In the genomic region with DNA sequence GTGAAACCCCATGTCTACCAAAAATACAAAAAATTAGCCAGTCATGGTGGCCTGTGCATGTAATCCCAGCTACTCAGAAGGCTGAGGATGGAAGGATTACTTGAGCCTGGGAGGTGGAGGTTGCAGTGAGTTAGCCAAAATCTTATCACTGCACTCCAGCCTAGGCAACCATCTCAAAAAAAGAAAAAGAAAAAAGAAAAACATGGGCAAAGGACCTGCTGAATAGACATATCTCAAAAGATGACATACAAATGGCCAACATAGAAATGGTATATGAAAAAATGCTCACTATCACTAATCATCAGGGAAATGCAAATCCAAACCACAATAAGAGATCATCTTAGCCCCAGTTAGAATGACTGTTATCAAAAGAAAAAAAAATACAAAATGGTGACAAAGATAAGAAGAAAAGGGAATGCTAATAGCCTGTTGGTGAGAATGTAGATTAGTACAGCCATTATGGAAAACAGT, we compare ENCODE assay signal across 12 cellular contexts. TPM values are rescaled to one million over a fixed set of nuclear protein-coding genes. Genes with fewer than 3 reads are reported as not detected.
A peak's percentile ranks its signal among the peaks of the same experiment; 100 is the strongest.
DNase-seq lines count a peak whose midpoint lies in the region; ATAC-seq and TF ChIP-seq lines count a peak whose summit lies in the region.
"Had no signal": no experiment of that assay in that cellular context is flagged by ENCODE, and none has a peak within 500 bp of the region (broad histone marks: within the 10 kb centered on the region; RNA-seq: fewer than 3 reads in every experiment).

No MANE protein-coding gene starts in this region.

- no peak overlapping the region for H2AFZ ChIP-seq in IMR-90 (replicated peaks; ENCODE audit: low read length, poor library complexity)

- TF ChIP-seq POLR2A in IMR-90 (IDR thresholded peaks at IDR 0.05; ENCODE audit: low read depth, low read length) = no peak

- POLR2A ChIA-PET in CD4-positive, alpha-beta memory T cell (lab: Charles Lee; ENCODE audit: partially characterized antibody) = interaction anchor here (0.8 to 12.9 kb wide), 5 partner anchors 16 to 266 kb away, joined by 3 to 268 read pairs (median 64); a partner anchor contains a TSS
- POLR2A ChIA-PET in IMR-90 (lab: Charles Lee; ENCODE audit: unreplicated experiment) = no interaction called here
- POLR2A ChIA-PET in activated CD8-positive, alpha-beta T cell treated with anti-CD3 and anti-CD28 coated beads for 36 hours (lab: Charles Lee) = interaction anchor here (0.5 to 6.3 kb wide), 4 partner anchors 11 to 546 kb away, joined by 3 to 59 read pairs (median 24); a partner anchor contains a TSS

- H3K79me1 ChIP-seq in IMR-90 (ENCODE audit: low read depth in 1 of 2, low read length in 2 of 2) = peaks cover 3 to 42% of the 10 kb centered on the region in 2 experiments

- no peak overlapping the region for H3K4me3 ChIP-seq in CD4-positive, alpha-beta memory T cell (ENCODE audit: low read length in 2 of 2)
- no peak overlapping the region for H3K4me3 ChIP-seq in IMR-90 (ENCODE audit: insufficient read depth, low read depth, low read length)
- H3K4me3 ChIP-seq in MG63 = no peak overlapping the region

- H4K91ac ChIP-seq in IMR-90 (ENCODE audit: insufficient read depth, low read depth, low read length) = no peak overlapping the region

- peaks cover 17 to 53% (median 23%) of the 10 kb centered on the region in 4 donors for H3K4me1 Mint-ChIP-seq in CD4-positive, alpha-beta memory T cell
- peaks cover 24% of the 10 kb centered on the region for H3K4me1 Mint-ChIP-seq in activated CD8-positive, alpha-beta T cell treated with anti-CD3 and anti-CD28 coated beads for 36 hours (ENCODE audit: low read depth)
- peaks cover 47 to 50% of the 10 kb centered on the region in 2 donors for H3K4me1 Mint-ChIP-seq in natural killer cell

- H2AK9ac ChIP-seq in IMR-90 (replicated peaks; ENCODE audit: low read depth, low read length, poor library complexity) = no peak overlapping the region

- TF ChIP-seq CTCF in IMR-90 (conservative IDR thresholded peaks at IDR 0.05; ENCODE audit: low read depth, low read length) (no peak), natural killer cell (IDR thresholded peaks at IDR 0.05) (no peak)
- TF ChIP-seq CTCF in activated CD8-positive, alpha-beta T cell treated with anti-CD3 and anti-CD28 coated beads for 36 hours (IDR thresholded peaks at IDR 0.05) = no peak

- no peak overlapping the region for H3K4me2 ChIP-seq in IMR-90 (ENCODE audit: low read depth, low read length)

- intact Hi-C loops in CD4-positive, alpha-beta memory T cell (cut with micrococcal nuclease) = loop anchor here (2.0 to 10.0 kb wide), 2 partner anchors 286 to 1112 kb away; a partner anchor contains a TSS
- intact Hi-C loops in IMR-90 (cut with micrococcal nuclease) = loop anchor here (5.0 kb wide), 1 partner anchor 223 kb away; no protein-coding TSS in a partner anchor
- intact Hi-C loops in activated CD8-positive, alpha-beta T cell treated with anti-CD3 and anti-CD28 coated beads for 36 hours (cut with micrococcal nuclease) = loop anchor here (10.0 kb wide), 1 partner anchor 216 kb away; no protein-coding TSS in a partner anchor
- intact Hi-C loops in natural killer cell (cut with micrococcal nuclease) = loop anchor here (2.0 kb wide), 1 partner anchor 232 kb away; a partner anchor contains a TSS
- intact Hi-C loops in left ventricle myocardium superior (cut with micrococcal nuclease) = no loop called here

- DNase-seq in CD4-positive, alpha-beta memory T cell = no peak
- no peak for DNase-seq in IMR-90
- DNase-seq in activated CD8-positive, alpha-beta T cell treated with anti-CD3 and anti-CD28 coated beads for 36 hours = no peak
- DNase-seq in natural killer cell = no peak
- DNase-seq in left ventricle myocardium superior = no peak
- no peak for DNase-seq in MG63
- DNase-seq: NCI-H1092, NCI-H446, right cardiac atrium had no signal

- H4K20me1 ChIP-seq in IMR-90 (ENCODE audit: insufficient read depth, low read length) = peaks cover 29% of the 10 kb centered on the region

- H2BK120ac ChIP-seq in IMR-90 (ENCODE audit: low read depth, low read length) = no peak overlapping the region

- no peak overlapping the region for H3K4ac ChIP-seq in IMR-90 (ENCODE audit: low read depth, low read length)

- no peak overlapping the region for H2BK20ac ChIP-seq in IMR-90 (ENCODE audit: low read depth, low read length)

- no peak overlapping the region for H3K27ac ChIP-seq in CD4-positive, alpha-beta memory T cell (ENCODE audit: low read depth, low read length)
- H3K27ac ChIP-seq in IMR-90 (ENCODE audit: insufficient read depth, low read length) = no peak overlapping the region

- no peak overlapping the region for H4K5ac ChIP-seq in IMR-90 (ENCODE audit: low read depth, low read length)

- no peaks in the 10 kb centered on the region for H3K27me3 Mint-ChIP-seq in CD4-positive, alpha-beta memory T cell
- H3K27me3 Mint-ChIP-seq in activated CD8-positive, alpha-beta T cell treated with anti-CD3 and anti-CD28 coated beads for 36 hours = no peaks in the 10 kb centered on the region
- no peaks in the 10 kb centered on the region for H3K27me3 Mint-ChIP-seq in natural killer cell (ENCODE audit: low read depth in 2 of 2)
- H3K27me3 Mint-ChIP-seq: activated naive CD4-positive, alpha-beta T cell treated with anti-CD3 and anti-CD28 coated beads, Interleukin-2, amount 50 U/mL, for 24 hours had no signal

- H3K56ac ChIP-seq in IMR-90 (ENCODE audit: extremely low read depth, insufficient read depth, low read length) = no peak overlapping the region

- H2BK5ac ChIP-seq in IMR-90 (ENCODE audit: low read depth, low read length, poor library complexity, severe bottlenecking) = no peak overlapping the region

- H3K9me1 ChIP-seq in IMR-90 (ENCODE audit: insufficient read depth, low read length) = peaks cover 3% of the 10 kb centered on the region; the same call in 1 of the 2 replicates

- H3K27ac Mint-ChIP-seq in CD4-positive, alpha-beta memory T cell = peak overlapping the region in 4 of 7 donors; percentile 33 to 99 (median 40)
- H3K27ac Mint-ChIP-seq in activated CD8-positive, alpha-beta T cell treated with anti-CD3 and anti-CD28 coated beads for 36 hours = peak overlapping the region; percentile 49
- peak overlapping the region; percentile 99 to 100 for H3K27ac Mint-ChIP-seq in natural killer cell

- H3K4me1 ChIP-seq in CD4-positive, alpha-beta memory T cell (ENCODE audit: insufficient read depth, low read length) = peaks cover 32% of the 10 kb centered on the region
- H3K4me1 ChIP-seq in IMR-90 (ENCODE audit: control insufficient read depth, insufficient read depth, low read length) = peaks cover 5% of the 10 kb centered on the region

- H3K14ac ChIP-seq in IMR-90 (replicated peaks; ENCODE audit: low read depth, low read length) = no peak overlapping the region

- H3K9ac ChIP-seq in IMR-90 (ENCODE audit: low read depth, low read length) = no peak overlapping the region

- H3K9me3 ChIP-seq in CD4-positive, alpha-beta memory T cell (ENCODE audit: control insufficient read depth in 1 of 2, low read length in 2 of 2) = no peaks in the 10 kb centered on the region
- H3K9me3 ChIP-seq in IMR-90 (ENCODE audit: control insufficient read depth, insufficient read depth, low read length) (no peaks in the 10 kb centered on the region), MG63 (no peaks in the 10 kb centered on the region)

- CTCF ChIA-PET in CD4-positive, alpha-beta memory T cell (lab: Charles Lee; ENCODE audit: partially characterized antibody) = interaction anchor here (0.6 kb wide), 1 partner anchor 117 kb away, joined by 3 read pairs; no protein-coding TSS in a partner anchor
- CTCF ChIA-PET in IMR-90 (lab: Yijun Ruan, JAX) = interaction anchor here (0.6 kb wide), 1 partner anchor 554 kb away, joined by 3 read pairs; no protein-coding TSS in a partner anchor
- CTCF ChIA-PET in activated CD8-positive, alpha-beta T cell treated with anti-CD3 and anti-CD28 coated beads for 36 hours (lab: Charles Lee) = no interaction called here

- no peaks in the 10 kb centered on the region for H3K9me3 Mint-ChIP-seq in CD4-positive, alpha-beta memory T cell
- H3K9me3 Mint-ChIP-seq in activated CD8-positive, alpha-beta T cell treated with anti-CD3 and anti-CD28 coated beads for 36 hours = no peaks in the 10 kb centered on the region
- no peaks in the 10 kb centered on the region for H3K9me3 Mint-ChIP-seq in natural killer cell
- H3K9me3 Mint-ChIP-seq: activated naive CD4-positive, alpha-beta T cell treated with anti-CD3 and anti-CD28 coated beads, Interleukin-2, amount 50 U/mL, for 24 hours had no signal

- no TSS peak for BruUV-seq in IMR-90 (replicated peaks; lab: Mats Ljungman, UMichigan)

- in situ Hi-C loops in IMR-90 (cut with MboI; ENCODE audit: low sequenced_read_pairs) = no loop called here

- peak overlapping the region; percentile 27 to 33; a peak in 1 of 4 replicates for H4K8ac ChIP-seq in IMR-90 (ENCODE audit: low read depth in 2 of 2, low read length in 2 of 2)

- peaks cover 7% of the 10 kb centered on the region for H3K36me3 ChIP-seq in CD4-positive, alpha-beta memory T cell (ENCODE audit: insufficient read depth, low read length)
- H3K36me3 ChIP-seq in IMR-90 (ENCODE audit: control insufficient read depth, insufficient read depth, low read length) = peaks cover 22% of the 10 kb centered on the region
- H3K36me3 ChIP-seq in MG63 = peaks cover 30% of the 10 kb centered on the region

- no peaks in the 10 kb centered on the region for H3K27me3 ChIP-seq in CD4-positive, alpha-beta memory T cell (ENCODE audit: insufficient read depth, low read length)
- H3K27me3 ChIP-seq in IMR-90 (ENCODE audit: control insufficient read depth, insufficient read depth, low read length) = no peaks in the 10 kb centered on the region
- no peaks in the 10 kb centered on the region for H3K27me3 ChIP-seq in MG63

- no peak overlapping the region for H2BK15ac ChIP-seq in IMR-90 (ENCODE audit: low read depth, low read length)

- TF ChIP-seq RAD21 in IMR-90 (IDR thresholded peaks at IDR 0.05; ENCODE audit: low read length) = no peak

- H3K36me3 Mint-ChIP-seq in CD4-positive, alpha-beta memory T cell = peaks cover 32 to 44% of the 10 kb centered on the region in 2 donors
- H3K36me3 Mint-ChIP-seq in activated CD8-positive, alpha-beta T cell treated with anti-CD3 and anti-CD28 coated beads for 36 hours (ENCODE audit: low read depth) = peaks cover 39% of the 10 kb centered on the region
- H3K36me3 Mint-ChIP-seq in natural killer cell = no peaks in the 10 kb centered on the region

- H3K23ac ChIP-seq in IMR-90 (ENCODE audit: low read depth, low read length) = no peak overlapping the region

- dilution Hi-C loops in IMR-90 (cut with HindIII; ENCODE audit: low sequenced_read_pairs, unreplicated experiment) = no loop called here

- H2AK5ac ChIP-seq in IMR-90 (ENCODE audit: low read depth, low read length) = no peak overlapping the region

- peak overlapping the region in 6 of 8 donors; percentile 4 to 98 (median 30) for H3K4me3 Mint-ChIP-seq in CD4-positive, alpha-beta memory T cell
- H3K4me3 Mint-ChIP-seq in activated CD8-positive, alpha-beta T cell treated with anti-CD3 and anti-CD28 coated beads for 36 hours = peak overlapping the region; percentile 50
- H3K4me3 Mint-ChIP-seq in natural killer cell = peak overlapping the region; percentile 1

- ATAC-seq in IMR-90 (ENCODE audit: low read depth) = no peak
- ATAC-seq in activated CD8-positive, alpha-beta T cell treated with anti-CD3 and anti-CD28 coated beads for 36 hours = no peak
- ATAC-seq in natural killer cell = no peak
- ATAC-seq in HG03108 (IDR thresholded peaks at IDR 0.05; ENCODE audit: unreplicated experiment) = no peak
- ATAC-seq in left ventricle myocardium superior = no peak
- ATAC-seq: right cardiac atrium, WTC11 had no signal

- H3K18ac ChIP-seq in IMR-90 (ENCODE audit: low read depth, low read length) = no peak overlapping the region

RNA-seq across cellular contexts. Expression of a gene that starts 1.4 kb away (rescaled TPM):
- 100 to 1,000 TPM; 188 to 195 TPM for total RNA-seq in CD4-positive, alpha-beta memory T cell
- polyA plus RNA-seq in CD4-positive, alpha-beta memory T cell = 10 to 100 TPM; 29.8 to 54.7 TPM
- total RNA-seq in IMR-90 (2012; rRNA removed) (57.7 and 61.7 TPM in 2 replicates), natural killer cell (100 to 1,000 TPM; 190 to 207 (median 194) TPM), left ventricle myocardium superior (66.9 TPM)
- 92.3 and 94.2 TPM in 2 replicates for polyA plus RNA-seq in IMR-90 (2012; rRNA removed)
- 65.8 and 82.6 TPM in 2 replicates for polyA plus RNA-seq in IMR-90 (2012; cell fraction: cytosol; rRNA removed)
- polyA plus RNA-seq in IMR-90 (2012; cell fraction: nucleus; rRNA removed; ENCODE audit: low replicate concordance) = 27.8 and 83.8 TPM in 2 replicates
- total RNA-seq in activated CD8-positive, alpha-beta T cell treated with anti-CD3 and anti-CD28 coated beads for 36 hours = 10 to 100 TPM; 62.8 to 64.0 TPM
- 32.5 and 36.5 TPM in 2 replicates for total RNA-seq in MG63 (2014; rRNA removed; shearing (Covaris generic); ENCODE audit: low replicate concordance)

RNA-seq across cellular contexts. Expression of a gene that starts 25.1 kb away (rescaled TPM):
- total RNA-seq in CD4-positive, alpha-beta memory T cell = 10 to 100 TPM; 33.0 to 33.4 TPM
- polyA plus RNA-seq in CD4-positive, alpha-beta memory T cell = 10 to 100 TPM; 20.8 to 24.3 TPM
- total RNA-seq in IMR-90 (2012; rRNA removed) (25.0 and 32.3 TPM in 2 replicates), natural killer cell (10 to 100 TPM; 22.7 to 36.5 (median 33.9) TPM), left ventricle myocardium superior (31.2 TPM)
- polyA plus RNA-seq in IMR-90 (2012; rRNA removed) = 22.8 and 25.6 TPM in 2 replicates
- polyA plus RNA-seq in IMR-90 (2012; cell fraction: cytosol; rRNA removed) = 12.7 and 18.2 TPM in 2 replicates
- 30.4 and 42.7 TPM in 2 replicates for polyA plus RNA-seq in IMR-90 (2012; cell fraction: nucleus; rRNA removed; ENCODE audit: low replicate concordance)
- 10 to 100 TPM; 21.3 to 22.9 TPM for total RNA-seq in activated CD8-positive, alpha-beta T cell treated with anti-CD3 and anti-CD28 coated beads for 36 hours
- 28.3 and 40.1 TPM in 2 replicates for total RNA-seq in MG63 (2014; rRNA removed; shearing (Covaris generic); ENCODE audit: low replicate concordance)

RNA-seq across cellular contexts. Expression of a gene that starts 25.4 kb away (rescaled TPM):
- total RNA-seq in CD4-positive, alpha-beta memory T cell = 10 to 100 TPM; 29.8 to 33.2 TPM
- polyA plus RNA-seq in CD4-positive, alpha-beta memory T cell = 10 to 100 TPM; 10.1 to 11.2 TPM
- total RNA-seq in IMR-90 (2012; rRNA removed) = 10.8 and 13.1 TPM in 2 replicates
- 19.2 and 20.7 TPM in 2 replicates for polyA plus RNA-seq in IMR-90 (2012; rRNA removed)
- 6.6 and 7.8 TPM in 2 replicates for polyA plus RNA-seq in IMR-90 (2012; cell fraction: cytosol; rRNA removed)
- 72.0 and 88.6 TPM in 2 replicates for polyA plus RNA-seq in IMR-90 (2012; cell fraction: nucleus; rRNA removed; ENCODE audit: low replicate concordance)
- 10 to 100 TPM; 11.8 to 13.0 TPM for total RNA-seq in activated CD8-positive, alpha-beta T cell treated with anti-CD3 and anti-CD28 coated beads for 36 hours
- total RNA-seq in natural killer cell = 10 to 100 TPM; 22.4 to 33.9 (median 24.8) TPM
- total RNA-seq in left ventricle myocardium superior = 10.4 TPM
- total RNA-seq in MG63 (2014; rRNA removed; shearing (Covaris generic); ENCODE audit: low replicate concordance) = 3.9 and 25.3 TPM in 2 replicates

Comparison
In these comparisons a context has a peak if more than half of its experiments do, and no peak if none do; other contexts are left out.
1. H3K27ac Mint-ChIP-seq: peak in every context shown above with its lines; median percentile 100 in natural killer cell; 49 in activated CD8-positive, alpha-beta T cell treated with anti-CD3 and anti-CD28 coated beads for 36 hours; 40 in CD4-positive, alpha-beta memory T cell.